Comparison of ENCODE assay signal across 1 cellular context in the genomic region with DNA sequence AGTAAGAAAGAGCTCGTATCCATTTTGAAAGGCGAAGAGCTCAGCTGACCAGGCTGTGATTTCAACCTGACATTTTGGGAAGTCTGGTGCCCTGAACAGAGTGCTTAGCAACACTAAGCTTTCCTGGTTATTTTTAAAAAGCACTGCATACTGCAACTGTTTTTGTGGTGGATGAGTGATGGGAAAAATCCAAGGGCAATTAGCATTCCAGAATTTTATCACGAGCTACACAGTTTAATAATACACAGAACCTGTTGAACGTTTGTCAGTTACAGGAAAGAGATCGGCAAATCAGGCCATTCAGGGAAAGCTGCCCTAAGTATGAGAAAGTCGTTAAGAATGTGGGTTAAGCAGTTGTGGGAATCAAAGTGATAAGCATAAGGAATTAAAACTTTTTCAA.
TF ChIP-seq lines count a peak whose summit lies in the region.

No MANE protein-coding gene starts in this region.

TF ChIP-seq in IMR-90, 13 proteins besides CTCF, POLR2A, EP300 and RAD21 (continued from another document):
- TF ChIP-seq, protein P1, sequence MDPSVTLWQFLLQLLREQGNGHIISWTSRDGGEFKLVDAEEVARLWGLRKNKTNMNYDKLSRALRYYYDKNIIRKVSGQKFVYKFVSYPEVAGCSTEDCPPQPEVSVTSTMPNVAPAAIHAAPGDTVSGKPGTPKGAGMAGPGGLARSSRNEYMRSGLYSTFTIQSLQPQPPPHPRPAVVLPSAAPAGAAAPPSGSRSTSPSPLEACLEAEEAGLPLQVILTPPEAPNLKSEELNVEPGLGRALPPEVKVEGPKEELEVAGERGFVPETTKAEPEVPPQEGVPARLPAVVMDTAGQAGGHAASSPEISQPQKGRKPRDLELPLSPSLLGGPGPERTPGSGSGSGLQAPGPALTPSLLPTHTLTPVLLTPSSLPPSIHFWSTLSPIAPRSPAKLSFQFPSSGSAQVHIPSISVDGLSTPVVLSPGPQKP (IDR thresholded peaks at IDR 0.05; ENCODE audit: borderline replicate concordance, low read depth, low read length), result no peak
